ENCODE assay signal across 23 cellular contexts in the genomic region with DNA sequence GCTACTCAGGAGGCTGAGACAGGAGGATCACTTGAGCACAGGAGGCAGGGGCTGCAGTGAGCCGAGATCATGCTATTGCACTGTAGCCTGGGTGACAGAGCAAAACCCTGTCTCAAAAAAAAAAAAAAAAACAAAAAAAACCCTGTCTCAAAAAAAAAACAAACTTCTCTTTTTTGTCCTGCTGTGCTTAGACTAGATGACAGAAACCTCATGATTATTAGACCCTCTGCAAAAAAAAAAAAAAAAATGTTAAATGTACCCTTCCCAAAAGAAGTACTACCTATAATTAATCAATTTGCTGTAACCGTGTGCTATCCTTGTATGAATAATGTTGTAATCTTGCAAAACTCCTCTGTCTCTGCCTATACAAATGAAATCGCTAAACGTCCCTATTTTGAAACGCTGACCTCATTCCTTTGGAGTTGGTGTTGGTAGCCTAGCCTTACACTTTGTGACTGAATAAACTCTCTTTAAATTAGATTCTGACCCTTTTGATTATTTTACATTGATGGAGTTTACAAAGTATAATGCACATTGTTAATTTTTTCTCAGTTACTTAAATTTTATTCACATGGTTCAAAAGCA.
DNase-seq lines count a peak whose midpoint lies in the region; ATAC-seq and TF ChIP-seq lines count a peak whose summit lies in the region.
"Had no signal": no experiment of that assay in that cellular context is flagged by ENCODE, and none has a peak within 500 bp of the region (broad histone marks: within the 10 kb centered on the region; RNA-seq: fewer than 3 reads in every experiment).

No MANE protein-coding gene starts in this region.

- H3K4me1 ChIP-seq in neutrophil (ENCODE audit: control insufficient read depth in 1 of 2, insufficient read depth in 1 of 2, low read depth in 1 of 2, low read length in 1 of 2): peaks cover 9 to 19% of the 10 kb centered on the region in 2 experiments
- H3K4me1 ChIP-seq: Caco-2 had no signal

- no peaks in the 10 kb centered on the region for H3K27me3 ChIP-seq in neutrophil
- H3K27me3 ChIP-seq: MG63 had no signal

- no peak overlapping the region for H3K4me3 ChIP-seq in neutrophil (ENCODE audit: low read depth in 1 of 2, low read length in 1 of 2)
- H3K4me3 ChIP-seq: MG63, SK-N-MC had no signal

- TF ChIP-seq CTCF in neutrophil (IDR thresholded peaks at IDR 0.05) (no peak), GM20000 (IDR thresholded peaks at IDR 0.05; ENCODE audit: extremely low read depth, missing control alignments) (no peak)

- ATAC-seq in HG03432 (IDR thresholded peaks at IDR 0.05; ENCODE audit: unreplicated experiment): no peak
- ATAC-seq: Panc1, Right ventricle myocardium inferior had no signal

- H3K36me3 ChIP-seq in neutrophil: no peaks in the 10 kb centered on the region
- H3K36me3 ChIP-seq: MG63 had no signal

- no peaks in the 10 kb centered on the region for H3K9me3 ChIP-seq in neutrophil
- H3K9me3 ChIP-seq: Caco-2, MG63 had no signal

- DNase-seq in HEK293T (ENCODE audit: extremely low spot score) (no peak), NOMO-1 (lab: John Stamatoyannopoulos, UW; ENCODE audit: unreplicated experiment in 2 of 2) (peak; percentile 50 to 84), SKM-1 (lab: John Stamatoyannopoulos, UW; ENCODE audit: unreplicated experiment) (peak; percentile 57), GM20000 (ENCODE audit: low spot score) (no peak), activated gamma-delta T cell (lab: John Stamatoyannopoulos, UW) (no peak)
- DNase-seq: ACHN; Caco-2; CD4-positive, CD25-positive, alpha-beta regulatory T cell; GF-D8; Kasumi-1; MG63; NCI-H1417 treated with DMSO at 0.1 percent for 48 hours; NCI-H187 treated with DMSO at 0.1 percent for 48 hours; NCI-H2227 treated with DMSO at 0.1 percent for 48 hours; NCI-H510A treated with DMSO at 0.1 percent for 48 hours; NCI-H82; T-helper 1 cell; T-helper 9 cell had no signal

- CTCF ChIA-PET in HEK293T (lab: Yijun Ruan, JAX): no interaction called here

- POLR2A ChIA-PET in HEK293T (lab: Yijun Ruan, JAX): no interaction called here

- H3K27ac ChIP-seq in neutrophil: peak overlapping the region; percentile 71
- H3K27ac ChIP-seq: SK-N-MC had no signal

TF ChIP-seq in HEK293T, 16 proteins besides CTCF, POLR2A, EP300 and RAD21:
- TF ChIP-seq ZNF384 (IDR thresholded peaks at IDR 0.05): peak; percentile 55; the same call in 1 of the 2 replicates
- TF ChIP-seq NFRKB (IDR thresholded peaks at IDR 0.05): no peak
TF ChIP-seq in HEK293T: peak in this region for 1.

Comparison
In these comparisons a context has a peak if more than half of its experiments do, and no peak if none do; other contexts are left out.
1. DNase-seq: peak in NOMO-1 (2 of 2) and SKM-1 (single experiment); none in HEK293T (single experiment), GM20000 (single experiment) and activated gamma-delta T cell (single experiment).